Comparison of ENCODE assay signal across 11 cellular contexts in the genomic region with DNA sequence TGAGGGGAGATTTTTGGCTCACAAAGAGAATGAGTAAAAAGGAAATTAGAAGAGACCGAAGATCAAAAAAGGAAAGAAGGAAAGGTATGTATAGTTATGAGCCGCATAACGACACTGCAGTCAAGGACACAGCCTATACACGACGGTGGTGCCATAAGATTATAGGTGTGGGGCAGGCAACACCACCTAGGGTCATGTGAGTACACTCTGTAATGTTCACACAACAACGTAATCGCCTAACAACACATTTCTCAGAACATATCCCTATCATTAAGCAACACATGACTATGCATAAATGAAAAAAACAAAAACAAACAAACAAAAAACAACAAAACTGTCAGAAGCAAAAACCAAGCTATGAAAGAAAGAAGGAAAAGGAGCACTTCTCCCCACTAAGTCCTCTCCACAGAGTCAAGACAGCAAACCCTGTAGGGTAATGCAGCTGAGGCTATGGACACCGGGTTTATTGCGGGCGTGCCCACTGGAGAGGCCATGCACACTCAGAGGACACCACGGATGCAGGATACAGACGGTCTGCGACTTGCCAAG. TPM values are rescaled to one million over a fixed set of nuclear protein-coding genes. Genes with fewer than 3 reads are reported as not detected.
DNase-seq lines count a peak whose midpoint lies in the region; ATAC-seq and TF ChIP-seq lines count a peak whose summit lies in the region.
"Had no signal": no experiment of that assay in that cellular context is flagged by ENCODE, and none has a peak within 500 bp of the region (broad histone marks: within the 10 kb centered on the region; RNA-seq: fewer than 3 reads in every experiment).

No MANE protein-coding gene starts in this region.

- CTCF ChIA-PET in activated naive CD4-positive, alpha-beta T cell treated with anti-CD3 and anti-CD28 coated beads for 36 hours (lab: Charles Lee), result interaction anchor here (1.0 to 2.4 kb wide), 3 partner anchors 39 to 95 kb away, joined by 3 to 6 read pairs (median 5); no protein-coding TSS in a partner anchor

- H3K4me3 ChIP-seq in breast epithelium, result no peak overlapping the region
- H3K4me3 ChIP-seq: heart left ventricle, upper lobe of left lung had no signal

- no peaks in the 10 kb centered on the region for H3K4me1 ChIP-seq in breast epithelium

- no peaks in the 10 kb centered on the region for H3K36me3 ChIP-seq in breast epithelium
- H3K36me3 ChIP-seq: heart left ventricle, upper lobe of left lung had no signal

- no peak overlapping the region for H3K27ac ChIP-seq in breast epithelium
- H3K27ac ChIP-seq: upper lobe of left lung had no signal

- H3K4me3 Mint-ChIP-seq in activated naive CD4-positive, alpha-beta T cell treated with anti-CD3 and anti-CD28 coated beads for 36 hours, result peak overlapping the region; percentile 55
- peak overlapping the region; percentile 78 to 94 for H3K4me3 Mint-ChIP-seq in stimulated activated naive CD8-positive, alpha-beta T cell treated with anti-CD3 and anti-CD28 coated beads, Interleukin-15, amount 100 ng/mL, for 72 hours

- peak overlapping the region; percentile 87 for H3K27ac Mint-ChIP-seq in activated naive CD4-positive, alpha-beta T cell treated with anti-CD3 and anti-CD28 coated beads for 36 hours
- peak overlapping the region; percentile 71 to 93 for H3K27ac Mint-ChIP-seq in activated naive CD4-positive, alpha-beta T cell treated with anti-CD3 and anti-CD28 coated beads, Interleukin-2, amount 50 U/mL, for 72 hours
- peak overlapping the region; percentile 11 to 31 for H3K27ac Mint-ChIP-seq in stimulated activated naive CD8-positive, alpha-beta T cell treated with anti-CD3 and anti-CD28 coated beads, Interleukin-15, amount 100 ng/mL, for 72 hours

- intact Hi-C loops in activated naive CD4-positive, alpha-beta T cell treated with anti-CD3 and anti-CD28 coated beads for 36 hours (cut with micrococcal nuclease), result loop anchor here (1.0 to 2.0 kb wide), 5 partner anchors 13 to 39 kb away; no protein-coding TSS in a partner anchor
- intact Hi-C loops in breast epithelium (cut with DNase I; ENCODE audit: low total_unique reads), result no loop called here

- H3K9me3 Mint-ChIP-seq in activated naive CD4-positive, alpha-beta T cell treated with anti-CD3 and anti-CD28 coated beads for 36 hours, result no peaks in the 10 kb centered on the region
- no peaks in the 10 kb centered on the region for H3K9me3 Mint-ChIP-seq in activated naive CD4-positive, alpha-beta T cell treated with anti-CD3 and anti-CD28 coated beads, Interleukin-2, amount 50 U/mL, for 72 hours
- H3K9me3 Mint-ChIP-seq in stimulated activated naive CD8-positive, alpha-beta T cell treated with anti-CD3 and anti-CD28 coated beads, Interleukin-15, amount 100 ng/mL, for 72 hours, result no peaks in the 10 kb centered on the region

- TF ChIP-seq POLR2A in breast epithelium (IDR thresholded peaks at IDR 0.05), result no peak

- TF ChIP-seq CTCF in breast epithelium (IDR thresholded peaks at IDR 0.05), result no peak

- H3K9me3 ChIP-seq in breast epithelium, result no peaks in the 10 kb centered on the region
- H3K9me3 ChIP-seq: heart left ventricle, upper lobe of left lung had no signal

- ATAC-seq in HG03039 (IDR thresholded peaks at IDR 0.05; ENCODE audit: unreplicated experiment), result peak; percentile 45
- peak; percentile 91 to 93 for ATAC-seq in activated naive CD4-positive, alpha-beta T cell treated with anti-CD3 and anti-CD28 coated beads, Interleukin-2, amount 50 U/mL, for 72 hours
- ATAC-seq in stimulated activated naive CD8-positive, alpha-beta T cell treated with anti-CD3 and anti-CD28 coated beads, Interleukin-15, amount 100 ng/mL, for 72 hours, result peak; percentile 85
- ATAC-seq: heart left ventricle had no signal

- no peaks in the 10 kb centered on the region for H3K27me3 Mint-ChIP-seq in activated naive CD4-positive, alpha-beta T cell treated with anti-CD3 and anti-CD28 coated beads for 36 hours (ENCODE audit: low read depth)
- no peaks in the 10 kb centered on the region for H3K27me3 Mint-ChIP-seq in stimulated activated naive CD8-positive, alpha-beta T cell treated with anti-CD3 and anti-CD28 coated beads, Interleukin-15, amount 100 ng/mL, for 72 hours

- H3K27me3 ChIP-seq in breast epithelium, result no peaks in the 10 kb centered on the region
- H3K27me3 ChIP-seq: heart left ventricle, upper lobe of left lung had no signal

- peaks cover 77% of the 10 kb centered on the region for H3K4me1 Mint-ChIP-seq in activated naive CD4-positive, alpha-beta T cell treated with anti-CD3 and anti-CD28 coated beads for 36 hours (ENCODE audit: low read depth)
- H3K4me1 Mint-ChIP-seq in stimulated activated naive CD8-positive, alpha-beta T cell treated with anti-CD3 and anti-CD28 coated beads, Interleukin-15, amount 100 ng/mL, for 72 hours, result peaks cover 90% of the 10 kb centered on the region

- no peaks in the 10 kb centered on the region for H3K36me3 Mint-ChIP-seq in activated naive CD4-positive, alpha-beta T cell treated with anti-CD3 and anti-CD28 coated beads for 36 hours (ENCODE audit: low read depth)
- no peaks in the 10 kb centered on the region for H3K36me3 Mint-ChIP-seq in activated naive CD4-positive, alpha-beta T cell treated with anti-CD3 and anti-CD28 coated beads, Interleukin-2, amount 50 U/mL, for 72 hours

- peak; percentile 50 for DNase-seq in activated naive CD4-positive, alpha-beta T cell treated with anti-CD3 and anti-CD28 coated beads for 36 hours
- DNase-seq in activated naive CD4-positive, alpha-beta T cell treated with anti-CD3 and anti-CD28 coated beads, Interleukin-2, amount 50 U/mL, for 16 hours, result no peak
- DNase-seq in activated naive CD4-positive, alpha-beta T cell treated with anti-CD3 and anti-CD28 coated beads, Interleukin-2, amount 50 U/mL, for 72 hours (ENCODE audit: low spot score in 2 of 2), result no peak
- DNase-seq in stimulated activated naive CD8-positive, alpha-beta T cell treated with anti-CD3 and anti-CD28 coated beads, Interleukin-15, amount 100 ng/mL, for 72 hours, result no peak
- DNase-seq in breast epithelium (ENCODE audit: low spot score in 2 of 2) (no peak), NOMO-1 (lab: John Stamatoyannopoulos, UW; ENCODE audit: unreplicated experiment in 2 of 2) (no peak), DMS53 (lab: John Stamatoyannopoulos, UW) (no peak)
- DNase-seq: heart left ventricle, NCI-H526, upper lobe of left lung had no signal

RNA-seq across cellular contexts. Expression of a gene that starts 45.1 kb away (rescaled TPM):
- 10 to 100 TPM; 68.0 to 74.1 TPM for total RNA-seq in activated naive CD4-positive, alpha-beta T cell treated with anti-CD3 and anti-CD28 coated beads for 36 hours
- 100 to 1,000 TPM in 1 of 2 donors, 10 to 100 TPM in 1; 87.7 to 137 TPM for total RNA-seq in activated naive CD4-positive, alpha-beta T cell treated with anti-CD3 and anti-CD28 coated beads, Interleukin-2, amount 50 U/mL, for 72 hours
- 10 to 100 TPM; 15.1 to 36.6 (median 33.1) TPM for total RNA-seq in breast epithelium

Comparison
In these comparisons a context has a peak if more than half of its experiments do, and no peak if none do; other contexts are left out.
1. H3K27ac Mint-ChIP-seq: peak in every context shown above with its lines; median percentile 87 in activated naive CD4-positive, alpha-beta T cell treated with anti-CD3 and anti-CD28 coated beads for 36 hours; 82 in activated naive CD4-positive, alpha-beta T cell treated with anti-CD3 and anti-CD28 coated beads, Interleukin-2, amount 50 U/mL, for 72 hours; 21 in stimulated activated naive CD8-positive, alpha-beta T cell treated with anti-CD3 and anti-CD28 coated beads, Interleukin-15, amount 100 ng/mL, for 72 hours.